ENCODE assay signal across 8 cellular contexts in genomic region chr12:18320036-18320617, GRCh38. TPM values are rescaled to one million over a fixed set of nuclear protein-coding genes. Genes with fewer than 3 reads are reported as not detected.
A peak's percentile ranks its signal among the peaks of the same experiment; 100 is the strongest.
DNase-seq lines count a peak whose midpoint lies in the region; ATAC-seq, FAIRE-seq and TF ChIP-seq lines count a peak whose summit lies in the region.

No MANE protein-coding gene starts in this region.

- H3K36me3 ChIP-seq in K562 (ENCODE audit: control insufficient read depth, insufficient read depth, low read length) (no peaks in the 10 kb centered on the region), kidney epithelial cell (ENCODE audit: control insufficient read depth, insufficient read depth, low read length) (no peaks in the 10 kb centered on the region)

- H4K20me1 ChIP-seq in K562 (replicated peaks; ENCODE audit: control insufficient read depth, insufficient read depth, low read length) = no peaks in the 10 kb centered on the region

- ATAC-seq in K562 = peak; percentile 58; the same call in 1 of the 3 replicates
- ATAC-seq in HG02938 (IDR thresholded peaks at IDR 0.05; ENCODE audit: unreplicated experiment) = no peak

- H3K9me3 ChIP-seq in K562 (replicated peaks; ENCODE audit: control insufficient read depth, insufficient read depth, low read depth, low read length) = no peaks in the 10 kb centered on the region

- CTCF ChIA-PET in K562 (lab: Yijun Ruan, JAX; ENCODE audit: low intra/inter-chr PET ratio) = no interaction called here

- POLR2A ChIA-PET in K562 (lab: Yijun Ruan, JAX) = no interaction called here

- WGBS in K562 (ENCODE audit: insufficient coverage, low coverage, missing lambda C conversion rate) = 0% methylated on average over 6 of the region's 6 CpGs

- H3K27ac ChIP-seq in K562 (ENCODE audit: extremely low read depth, low read depth, low read length) (no peak overlapping the region), coronary artery (no peak overlapping the region)

- H2AFZ ChIP-seq in K562 (ENCODE audit: low read depth, low read length) = no peak overlapping the region

- no peaks in the 10 kb centered on the region for H3K9me1 ChIP-seq in K562 (ENCODE audit: control insufficient read depth, insufficient read depth, low read length)

- H3K4me2 ChIP-seq in K562 (ENCODE audit: insufficient read depth, low read length) = no peak overlapping the region

- TF ChIP-seq POLR2A in K562 (conservative IDR thresholded peaks at IDR 0.05) = no peak

- 0 out of 6 replicates have a peak, but pooled peaks of 1 of the 3 experiments have one; percentile 22 for TF ChIP-seq CTCF in K562 (IDR thresholded peaks at IDR 0.05 in 2 of 3, conservative IDR thresholded peaks at IDR 0.05 in 1 of 3; ENCODE audit: insufficient read depth in 2 of 3, low read depth in 1 of 3, low read length in 3 of 3)
- TF ChIP-seq CTCF in kidney epithelial cell (IDR thresholded peaks at IDR 0.05; ENCODE audit: insufficient read depth, low read length, poor library complexity, severe bottlenecking) = peak; percentile 54
- TF ChIP-seq CTCF in coronary artery (IDR thresholded peaks at IDR 0.05) = no peak

- FAIRE-seq in K562 (lab: Jason Lieb, UNC) = no peak

- no peaks in the 10 kb centered on the region for H3K79me2 ChIP-seq in K562 (ENCODE audit: control insufficient read depth, insufficient read depth, low read length)

- BruUV-seq in K562 (replicated peaks; lab: Mats Ljungman, UMichigan) = no TSS peak

- H3K27me3 ChIP-seq in K562 (ENCODE audit: control insufficient read depth in 2 of 2, insufficient read depth in 2 of 2, low read length in 2 of 2) = no peaks in the 10 kb centered on the region
- no peaks in the 10 kb centered on the region for H3K27me3 ChIP-seq in kidney epithelial cell (ENCODE audit: control insufficient read depth, insufficient read depth, low read length)

- in situ Hi-C loops in K562 (cut with MboI) = no loop called here

- no peak overlapping the region for H3K9ac ChIP-seq in K562 (ENCODE audit: insufficient read depth in 1 of 2, low read depth in 2 of 2, low read length in 2 of 2)

- TF ChIP-seq RAD21 in K562 (CRISPR knock-in tag; conservative IDR thresholded peaks at IDR 0.05 in 1 of 2, IDR thresholded peaks at IDR 0.05 in 1 of 2) = no peak

- DNase-seq in NCI-H524 (lab: John Stamatoyannopoulos, UW) (peak; percentile 1 to 54), NCI-H524 treated with DMSO at 0.1 percent for 48 hours (lab: John Stamatoyannopoulos, UW) (no peak), NCI-H146 (lab: John Stamatoyannopoulos, UW) (peak; percentile 65), K562 (ENCODE audit: extremely low read depth in 1 of 4, low spot score in 3 of 4) (peak; percentile 0 to 8 (median 4)), kidney epithelial cell (ENCODE audit: low read depth) (peak; percentile 44), coronary artery (ENCODE audit: low spot score) (no peak), posterior vena cava (ENCODE audit: low spot score) (no peak)

- intact Hi-C loops in K562 (cut with micrococcal nuclease) = no loop called here
- intact Hi-C loops in posterior vena cava (cut with DNase I) = no loop called here

- H3K4me3 ChIP-seq in K562 (no peak overlapping the region), kidney epithelial cell (ENCODE audit: low read depth, low read length) (no peak overlapping the region), coronary artery (no peak overlapping the region)

- H3K4me1 ChIP-seq in K562 (replicated peaks in 1 of 2; ENCODE audit: control insufficient read depth in 2 of 2, insufficient read depth in 2 of 2, low read length in 2 of 2) = no peaks in the 10 kb centered on the region

- no peak for TF ChIP-seq EP300 in K562 (IDR thresholded peaks at IDR 0.05; ENCODE audit: low read length)

TF ChIP-seq in K562, 482 proteins besides CTCF, POLR2A, EP300 and RAD21:
- TF ChIP-seq TCF3 (CRISPR knock-in tag; IDR thresholded peaks at IDR 0.05) (no peak), ZNF668 (CRISPR knock-in tag; IDR thresholded peaks at IDR 0.05) (no peak), GATAD2A (IDR thresholded peaks at IDR 0.05) (no peak), CHD2 (IDR thresholded peaks at IDR 0.05; ENCODE audit: low read depth, low read length) (no peak), NEUROD1 (IDR thresholded peaks at IDR 0.05; ENCODE audit: borderline replicate concordance, low read depth, low read length, partially characterized antibody) (no peak)

RNA-seq across cellular contexts. Expression of gene PIK3C2G, which starts 58.8 kb away (rescaled TPM):
- not detected in 2 replicates for total RNA-seq in K562 (2011; cell fraction: chromatin; rRNA removed; ENCODE audit: low replicate concordance)
- total RNA-seq in K562 (2011; cell fraction: nucleolus; rRNA removed) = not detected in 2 replicates
- total RNA-seq in K562 (2011; cell fraction: nucleoplasm; rRNA removed) = not detected in 2 replicates
- total RNA-seq in K562 (2014; rRNA removed) (not detected in 2 replicates), K562 (2014; rRNA removed; fragmentation: Illumina TruSeq; extraction: Trizol) (not detected in 2 replicates), K562 (2015; rRNA removed; fragmentation: Illumina TruSeq; extraction: Trizol) (not detected in 2 replicates), K562 (2021) (not detected in 2 replicates), kidney epithelial cell (0.07 and 0.13 TPM in 2 replicates), posterior vena cava (under 1 TPM; 0.09 to 0.10 TPM)
- polyA plus RNA-seq in K562 (2011; rRNA removed) (not detected in 2 replicates), K562 (2014; fragmentation: Illumina TruSeq; extraction: Trizol) (not detected in 2 replicates), K562 (2014; fragmentation: Nextera tagmentation; extraction: Ambion mirVana) (not detected), K562 (2014; rRNA removed) (not detected in 2 replicates)
- not detected in 2 replicates for polyA plus RNA-seq in K562 (2011; cell fraction: cytosol; rRNA removed)
- polyA plus RNA-seq in K562 (2011; cell fraction: nucleus; rRNA removed) = not detected in 2 replicates
- polyA plus RNA-seq in K562 (2012) = not detected in 2 replicates
- not detected in 2 replicates for polyA minus RNA-seq in K562 (2011; rRNA and poly(A)+ RNA removed)
- not detected in 2 replicates for polyA minus RNA-seq in K562 (2011; cell fraction: cytosol; rRNA and poly(A)+ RNA removed)
- not detected in 2 replicates for polyA minus RNA-seq in K562 (2011; cell fraction: nucleus; rRNA and poly(A)+ RNA removed)

Comparison
In these comparisons a context has a peak if more than half of its experiments do, and no peak if none do; other contexts are left out.
1. DNase-seq: peak in NCI-H524 (2 of 2), NCI-H146 (single experiment), K562 (4 of 4) and kidney epithelial cell (single experiment); none in NCI-H524 treated with DMSO at 0.1 percent for 48 hours (single experiment), coronary artery (single experiment) and posterior vena cava (single experiment).